Comparison of ENCODE assay signal across 8 cellular contexts in genomic region chr1:32991819-32992488, GRCh38. TPM values are rescaled to one million over a fixed set of nuclear protein-coding genes. Genes with fewer than 3 reads are reported as not detected.
DNase-seq lines count a peak whose midpoint lies in the region; ATAC-seq and TF ChIP-seq lines count a peak whose summit lies in the region.

No MANE protein-coding gene starts in this region.

- no peaks in the 10 kb centered on the region for H3K36me3 Mint-ChIP-seq in activated naive CD4-positive, alpha-beta T cell treated with anti-CD3 and anti-CD28 coated beads for 36 hours (ENCODE audit: low read depth)

- no peak for DNase-seq in activated naive CD4-positive, alpha-beta T cell treated with anti-CD3 and anti-CD28 coated beads for 36 hours
- no peak for DNase-seq in activated naive CD4-positive, alpha-beta T cell treated with anti-CD3 and anti-CD28 coated beads, Interleukin-2, amount 50 U/mL, for 16 hours
- DNase-seq in effector memory CD4-positive, alpha-beta T cell = no peak
- DNase-seq in tibial nerve (ENCODE audit: low spot score in 2 of 2) = no peak
- DNase-seq in kidney tubule cell (ENCODE audit: low spot score) = no peak
- no peak for DNase-seq in hippocampal formation (lab: John Stamatoyannopoulos, UW)

- no peaks in the 10 kb centered on the region for H3K27me3 ChIP-seq in effector memory CD4-positive, alpha-beta T cell (replicated peaks; ENCODE audit: control insufficient read depth, insufficient read depth, low read length, poor library complexity, severe bottlenecking)
- no peaks in the 10 kb centered on the region for H3K27me3 ChIP-seq in tibial nerve

- no peak for TF ChIP-seq POLR2A in tibial nerve (IDR thresholded peaks at IDR 0.05)

- ATAC-seq in HG03439 (IDR thresholded peaks at IDR 0.05; ENCODE audit: unreplicated experiment) (peak; percentile 24), HG03025 (IDR thresholded peaks at IDR 0.05; ENCODE audit: low FRiP score, unreplicated experiment) (no peak)

- H3K9me3 ChIP-seq in effector memory CD4-positive, alpha-beta T cell (ENCODE audit: control insufficient read depth, low read length) = no peaks in the 10 kb centered on the region
- H3K9me3 ChIP-seq in tibial nerve = no peaks in the 10 kb centered on the region

- H3K9me3 Mint-ChIP-seq in activated naive CD4-positive, alpha-beta T cell treated with anti-CD3 and anti-CD28 coated beads for 36 hours = no peaks in the 10 kb centered on the region

- peaks cover 30% of the 10 kb centered on the region for H3K4me1 Mint-ChIP-seq in activated naive CD4-positive, alpha-beta T cell treated with anti-CD3 and anti-CD28 coated beads for 36 hours (ENCODE audit: low read depth)

- intact Hi-C loops in activated naive CD4-positive, alpha-beta T cell treated with anti-CD3 and anti-CD28 coated beads for 36 hours (cut with micrococcal nuclease) = loop anchor here (1.0 to 5.0 kb wide), 4 partner anchors 11 to 55 kb away; partner anchors contain the start of gene RNF19B

- no peaks in the 10 kb centered on the region for H3K36me3 ChIP-seq in effector memory CD4-positive, alpha-beta T cell (ENCODE audit: control insufficient read depth, insufficient read depth, low read length)
- no peaks in the 10 kb centered on the region for H3K36me3 ChIP-seq in tibial nerve

- CTCF ChIA-PET in activated naive CD4-positive, alpha-beta T cell treated with anti-CD3 and anti-CD28 coated beads for 36 hours (lab: Charles Lee) = interaction anchor here (0.6 to 1.4 kb wide), 3 partner anchors 73 to 621 kb away, joined by 3 to 4 read pairs (median 4); no protein-coding TSS in a partner anchor

- no peak overlapping the region for H3K4me3 ChIP-seq in effector memory CD4-positive, alpha-beta T cell (ENCODE audit: insufficient read depth, low read depth, low read length, poor library complexity, severe bottlenecking)
- no peak overlapping the region for H3K4me3 ChIP-seq in tibial nerve

- H3K27ac Mint-ChIP-seq in activated naive CD4-positive, alpha-beta T cell treated with anti-CD3 and anti-CD28 coated beads for 36 hours = peak overlapping the region; percentile 73

- peak overlapping the region; percentile 50 for H3K27ac ChIP-seq in effector memory CD4-positive, alpha-beta T cell (ENCODE audit: insufficient read depth, low read length, poor library complexity, severe bottlenecking)
- H3K27ac ChIP-seq in tibial nerve = peak overlapping the region in 3 of 4 donors; percentile 70 to 80 (median 76)

- no peak for TF ChIP-seq CTCF in tibial nerve (IDR thresholded peaks at IDR 0.05)

- H3K4me1 ChIP-seq in effector memory CD4-positive, alpha-beta T cell (ENCODE audit: control insufficient read depth, insufficient read depth, low read length, poor library complexity, severe bottlenecking) = peaks cover 12% of the 10 kb centered on the region
- H3K4me1 ChIP-seq in tibial nerve = peaks cover 0 to 63% (median 38%) of the 10 kb centered on the region in 4 donors

- H3K27me3 Mint-ChIP-seq in activated naive CD4-positive, alpha-beta T cell treated with anti-CD3 and anti-CD28 coated beads for 36 hours (ENCODE audit: low read depth) = no peaks in the 10 kb centered on the region

- TF ChIP-seq EP300 in tibial nerve (IDR thresholded peaks at IDR 0.05) = no peak

- H3K4me3 Mint-ChIP-seq in activated naive CD4-positive, alpha-beta T cell treated with anti-CD3 and anti-CD28 coated beads for 36 hours = no peak overlapping the region

- 71 to 75% methylated on average over 7 to 9 of the region's 9 CpGs for WGBS in tibial nerve, 2 donors

RNA-seq across cellular contexts. Expression of gene RNF19B, which starts 27.3 kb away (rescaled TPM):
- 10 to 100 TPM; 12.5 to 13.3 TPM for total RNA-seq in activated naive CD4-positive, alpha-beta T cell treated with anti-CD3 and anti-CD28 coated beads for 36 hours
- 10 to 100 TPM; 13.9 to 22.9 (median 17.2) TPM for total RNA-seq in tibial nerve

RNA-seq across cellular contexts. Expression of gene AK2, which starts 44.7 kb away (rescaled TPM):
- 100 to 1,000 TPM; 311 to 328 TPM for total RNA-seq in activated naive CD4-positive, alpha-beta T cell treated with anti-CD3 and anti-CD28 coated beads for 36 hours
- 100 to 1,000 TPM; 127 to 559 (median 207) TPM for total RNA-seq in tibial nerve
